ENCODE assay signal across 27 cellular contexts in genomic region chr4:6426571-6427438, GRCh38. TPM values are rescaled to one million over a fixed set of nuclear protein-coding genes. Genes with fewer than 3 reads are reported as not detected.
"Had no signal": no experiment of that assay in that cellular context is flagged by ENCODE, and none has a peak within 500 bp of the region (broad histone marks: within the 10 kb centered on the region; RNA-seq: fewer than 3 reads in every experiment).

No MANE protein-coding gene starts in this region.

- DNase-seq: effector CD4-positive, alpha-beta T cell; foreskin keratinocyte; glutamatergic neuron; heart right ventricle; hippocampal formation; kidney glomerular epithelial cell; left ventricle myocardium superior; mesenchymal stem cell; mucosa of descending colon; naive B cell; stimulated activated CD4-positive, alpha-beta T cell treated with anti-CD3 and anti-CD28 coated beads, Interleukin-2, amount 100 ng/mL, for 24 hours; stimulated activated CD4-positive, alpha-beta T cell treated with anti-CD3 and anti-CD28 coated beads, Interleukin-4, amount 100 ng/mL, for 24 hours; stimulated activated naive CD4-positive, alpha-beta T cell treated with Interleukin-2 at 50 U/mL for 16 hours; stomach; thyroid gland; trophoblast cell had no signal

- H3K4me1 ChIP-seq: esophagus muscularis mucosa, foreskin keratinocyte, heart right ventricle, prostate gland, right atrium auricular region, stomach, thyroid gland, vagina had no signal

- FAIRE-seq: colon, islet of Langerhans had no signal

- H3K9me3 ChIP-seq: heart right ventricle, mucosa of descending colon, prostate gland, right atrium auricular region, thyroid gland, vagina had no signal

- H3K4me2 ChIP-seq: smooth muscle cell had no signal

- H3K27ac ChIP-seq: esophagus muscularis mucosa, foreskin keratinocyte, heart right ventricle, prostate gland, right atrium auricular region, stomach, thyroid gland, vagina had no signal

- H3K4me3 ChIP-seq: dorsolateral prefrontal cortex, esophagus muscularis mucosa, heart right ventricle, lung, mucosa of descending colon, prostate gland, right atrium auricular region, smooth muscle cell, stomach, thyroid gland, vagina had no signal

- H3K27me3 ChIP-seq: dorsolateral prefrontal cortex, foreskin keratinocyte, right atrium auricular region, thyroid gland, vagina had no signal

- H3K36me3 ChIP-seq: esophagus muscularis mucosa, heart right ventricle, prostate gland, right atrium auricular region, stomach, thyroid gland, vagina had no signal

RNA-seq across cellular contexts. Expression of gene PPP2R2C, which starts 45.6 kb away (rescaled TPM):
- total RNA-seq: natural killer cell treated with Interleukin-12 subunit alpha and Interleukin-12 subunit beta and Interleukin-15 and Interleukin-18, amount 100 ng/mL, for 72 hours; osteocyte had no signal
